Comparison of ENCODE assay signal across 11 cellular contexts in genomic region chr2:217064234-217065103, GRCh38.
A peak's percentile ranks its signal among the peaks of the same experiment; 100 is the strongest.
DNase-seq lines count a peak whose midpoint lies in the region; ATAC-seq and TF ChIP-seq lines count a peak whose summit lies in the region.
"Had no signal": no experiment of that assay in that cellular context is flagged by ENCODE, and none has a peak within 500 bp of the region (broad histone marks: within the 10 kb centered on the region; RNA-seq: fewer than 3 reads in every experiment).

No MANE protein-coding gene starts in this region.

- peak overlapping the region; percentile 69 to 87 for H2BK12ac ChIP-seq in mesenchymal stem cell (ENCODE audit: low read length in 2 of 2)

- H2BK120ac ChIP-seq in mesenchymal stem cell (ENCODE audit: low read depth, low read length): no peak overlapping the region

- no peak overlapping the region for H2BK5ac ChIP-seq in mesenchymal stem cell (ENCODE audit: low read depth, low read length, poor library complexity, severe bottlenecking)

- H3K4me2 ChIP-seq in mesenchymal stem cell (ENCODE audit: low read length, poor library complexity, severe bottlenecking): peak overlapping the region; percentile 30

- H3K79me1 ChIP-seq in mesenchymal stem cell (replicated peaks; ENCODE audit: low read length, poor library complexity, severe bottlenecking): no peaks in the 10 kb centered on the region

- no peak overlapping the region for H4K91ac ChIP-seq in mesenchymal stem cell (ENCODE audit: low read length)

- peaks cover 9% of the 10 kb centered on the region for H3K4me1 ChIP-seq in mesenchymal stem cell (ENCODE audit: control insufficient read depth, insufficient read depth, low read depth, low read length)
- H3K4me1 ChIP-seq in transverse colon: no peaks in the 10 kb centered on the region

- POLR2A ChIA-PET in RWPE1 (lab: Yijun Ruan, JAX; ENCODE audit: low non-redundant PET): no interaction called here

- CTCF ChIA-PET in RWPE1 (lab: Yijun Ruan, JAX): interaction anchor here (0.5 kb wide), 1 partner anchor 144 kb away, joined by 3 read pairs; no protein-coding TSS in a partner anchor

- H3K27ac ChIP-seq in mesenchymal stem cell (ENCODE audit: low read length, poor library complexity, severe bottlenecking): peak overlapping the region; percentile 19
- peak overlapping the region in 1 of 4 donors; percentile 57 for H3K27ac ChIP-seq in transverse colon
- H3K27ac ChIP-seq in RWPE1: no peak overlapping the region
- H3K27ac ChIP-seq: dorsolateral prefrontal cortex had no signal

- H3K9me3 ChIP-seq in mesenchymal stem cell (ENCODE audit: control insufficient read depth, low read length): no peaks in the 10 kb centered on the region
- no peaks in the 10 kb centered on the region for H3K9me3 ChIP-seq in transverse colon

- H3K14ac ChIP-seq in mesenchymal stem cell (ENCODE audit: low read length in 2 of 2): no peak overlapping the region

- H4K8ac ChIP-seq in mesenchymal stem cell (ENCODE audit: low read length): no peak overlapping the region

- H3K18ac ChIP-seq in mesenchymal stem cell (ENCODE audit: low read depth in 1 of 2, low read length in 2 of 2): peak overlapping the region; percentile 52 to 54

- H2AFZ ChIP-seq in mesenchymal stem cell (ENCODE audit: low read depth, low read length): no peak overlapping the region

- H2AK5ac ChIP-seq in mesenchymal stem cell (ENCODE audit: low read length, severe bottlenecking): no peak overlapping the region

- TF ChIP-seq CTCF in transverse colon (IDR thresholded peaks at IDR 0.05) (no peak), RWPE1 (conservative IDR thresholded peaks at IDR 0.05; ENCODE audit: low read depth) (no peak)

- 75% methylated on average over 17 of the region's 17 CpGs for WGBS in mesenchymal stem cell
- WGBS in transverse colon (ENCODE audit: low coverage in 1 of 2), 2 donors: 31 to 53% methylated on average over 3 to 17 of the region's 17 CpGs

- peak overlapping the region in 1 of 2 experiments; percentile 70 for H3K4me3 ChIP-seq in mesenchymal stem cell (ENCODE audit: insufficient read depth in 1 of 2, low read depth in 1 of 2, low read length in 2 of 2)
- no peak overlapping the region for H3K4me3 ChIP-seq in transverse colon

- DNase-seq in NCI-H69 (lab: John Stamatoyannopoulos, UW) (peak; percentile 11), dermis microvascular lymphatic vessel endothelial cell (ENCODE audit: low read depth in 2 of 2) (peak; percentile 40 to 89), mesenchymal stem cell (peak; percentile 70), transverse colon (no peak), NCI-H526 (lab: John Stamatoyannopoulos, UW) (no peak), RWPE1 (ENCODE audit: low spot score) (no peak)
- DNase-seq: GF-D8, midbrain, NCI-H1694 treated with DMSO at 0.1 percent for 48 hours had no signal

- ATAC-seq in GM21737 (IDR thresholded peaks at IDR 0.05; ENCODE audit: unreplicated experiment): no peak

- H3K27me3 ChIP-seq in mesenchymal stem cell (ENCODE audit: control insufficient read depth in 1 of 2, insufficient read depth in 1 of 2, low read length in 2 of 2) (no peaks in the 10 kb centered on the region), transverse colon (no peaks in the 10 kb centered on the region)

- no peak overlapping the region for H3K23ac ChIP-seq in mesenchymal stem cell (ENCODE audit: low read length in 2 of 2)

- H2BK15ac ChIP-seq in mesenchymal stem cell (ENCODE audit: low read depth, poor library complexity, severe bottlenecking): no peak overlapping the region

- TF ChIP-seq EP300 in transverse colon (IDR thresholded peaks at IDR 0.05; ENCODE audit: low read depth): peak; percentile 47

- intact Hi-C loops in transverse colon (cut with DNase I; ENCODE audit: low total_unique reads): loop anchor here (10.0 kb wide), 1 partner anchor 370 kb away; the partner anchor contains the start of gene IGFBP5

- peaks cover 0 to 1% of the 10 kb centered on the region in 2 experiments for H3K36me3 ChIP-seq in mesenchymal stem cell (ENCODE audit: control insufficient read depth in 1 of 2, insufficient read depth in 2 of 2, low read depth in 1 of 2, low read length in 2 of 2)
- no peaks in the 10 kb centered on the region for H3K36me3 ChIP-seq in transverse colon

- H3K4ac ChIP-seq in mesenchymal stem cell (ENCODE audit: low read depth in 1 of 2, low read length in 2 of 2): peak overlapping the region in 1 of 2 experiments; percentile 63

- in situ Hi-C loops in transverse colon (cut with MboI; ENCODE audit: low pct_ligation_motif_present in 1 of 4, low pct_unique_long_range_greater_than_20kb in 1 of 4, low sequenced_read_pairs in 3 of 4): no loop called here

- H3K9ac ChIP-seq in mesenchymal stem cell (ENCODE audit: low read length): peak overlapping the region; percentile 88

- no peak for TF ChIP-seq POLR2A in transverse colon (IDR thresholded peaks at IDR 0.05)

Comparison
In these comparisons a context has a peak if more than half of its experiments do, and no peak if none do; other contexts are left out.
1. DNase-seq: peak in NCI-H69 (single experiment), dermis microvascular lymphatic vessel endothelial cell (2 of 2) and mesenchymal stem cell (single experiment); none in transverse colon (single experiment), NCI-H526 (0 of 2) and RWPE1 (single experiment).